ENCODE assay signal across 23 cellular contexts in genomic region chr13:38758278-38758677, GRCh38.
"Had no signal": no experiment of that assay in that cellular context is flagged by ENCODE, and none has a peak within 500 bp of the region (broad histone marks: within the 10 kb centered on the region; RNA-seq: fewer than 3 reads in every experiment).

No MANE protein-coding gene starts in this region.

- H3K4me3 ChIP-seq: cardiac muscle cell, gastroesophageal sphincter, mucosa of descending colon, thoracic aorta had no signal

- H3K27ac ChIP-seq: cardiac muscle cell, epithelial cell of prostate, gastroesophageal sphincter, thoracic aorta, VCaP had no signal

- H3K36me3 ChIP-seq: cardiac muscle cell, gastroesophageal sphincter, thoracic aorta had no signal

- DNase-seq: activated CD4-positive, alpha-beta T cell treated with anti-CD3 and anti-CD28 coated beads, Interleukin-2, amount 10 ng/mL, durations not matched to agents 24 days and 14 days; activated CD8-positive, alpha-beta memory T cell treated with anti-CD3 and anti-CD28 coated beads, Interleukin-2, amount 10 ng/mL, durations not matched to agents 7 days and 5 days; activated CD8-positive, alpha-beta T cell treated with anti-CD3 and anti-CD28 coated beads for 36 hours; activated gamma-delta T cell; activated naive CD4-positive, alpha-beta T cell treated with anti-CD3 and anti-CD28 coated beads, Interleukin-2, amount 50 U/mL, for 16 hours; activated naive CD8-positive, alpha-beta T cell treated with anti-CD3 and anti-CD28 coated beads, Interleukin-2, amount 50 U/mL, for 24 hours; activated T-cell treated with anti-CD3 and anti-CD28 coated beads for 4 hours; cortex of kidney; head of caudate nucleus; hypothalamus; left cardiac atrium; mucosa of descending colon; occipital lobe; retina; stimulated activated CD4-positive, alpha-beta T cell treated with anti-CD3 and anti-CD28 coated beads, Interleukin-2, amount 100 ng/mL, for 48 hours; stimulated activated CD8-positive, alpha-beta memory T cell treated with anti-CD3 and anti-CD28 coated beads, Interleukin-4, amount 100 ng/mL, for 48 hours; stimulated activated naive CD4-positive, alpha-beta T cell treated with Interleukin-2 at 50 U/mL for 16 hours had no signal

- H3K9me3 ChIP-seq: gastroesophageal sphincter, mucosa of descending colon, thoracic aorta had no signal

- H3K4me1 ChIP-seq: gastroesophageal sphincter had no signal

- H3K27me3 ChIP-seq: cardiac muscle cell had no signal

- ATAC-seq: activated CD4-positive, CD25-positive, alpha-beta regulatory T cell treated with anti-CD3 and anti-CD28 coated beads, Interleukin-2, amount 50 U/mL, for 24 hours; activated CD8-positive, alpha-beta memory T cell treated with anti-CD3 and anti-CD28 coated beads, Interleukin-2, amount 10 ng/mL, durations not matched to agents 7 days and 5 days; activated CD8-positive, alpha-beta T cell treated with anti-CD3 and anti-CD28 coated beads for 36 hours; activated naive CD8-positive, alpha-beta T cell treated with anti-CD3 and anti-CD28 coated beads, Interleukin-2, amount 50 U/mL, for 24 hours; gastroesophageal sphincter; left cardiac atrium; mucosa of descending colon had no signal
